In the genomic region with DNA sequence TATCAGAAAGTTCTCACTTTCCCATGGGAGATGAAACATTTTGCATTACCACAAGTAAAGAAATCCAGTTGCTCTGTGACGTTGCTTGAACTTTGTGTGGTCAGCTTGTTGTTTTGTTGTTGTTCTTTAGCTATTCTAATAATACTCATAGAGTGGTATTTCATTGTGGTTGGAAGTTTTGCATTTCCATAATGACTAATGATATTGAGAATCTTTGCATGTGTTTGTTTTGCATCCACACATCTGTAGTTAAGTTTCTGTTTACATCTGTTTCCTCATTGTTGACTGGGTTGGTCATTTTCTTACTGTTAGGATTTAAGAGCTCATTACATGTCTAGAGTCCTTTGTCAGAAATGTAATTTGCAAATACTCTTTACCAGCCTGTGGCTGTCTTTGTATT, we compare ENCODE assay signal across 8 cellular contexts.
A peak's percentile ranks its signal among the peaks of the same experiment; 100 is the strongest.
DNase-seq lines count a peak whose midpoint lies in the region; ATAC-seq and TF ChIP-seq lines count a peak whose summit lies in the region.
"Not testable (repeated sequence)": the region's sequence is repeated elsewhere in the genome, so short reads cannot be mapped to it uniquely, and the experiment has no call there.

No MANE protein-coding gene starts in this region.

- TF ChIP-seq CTCF in GM12864 (IDR thresholded peaks at IDR 0.05; ENCODE audit: low read depth, low read length, missing control alignments); fibroblast of villous mesenchyme (IDR thresholded peaks at IDR 0.05; ENCODE audit: insufficient read depth, low read depth, low read length): not testable (repeated sequence)

- H3K4me3 ChIP-seq in GM12864 (ENCODE audit: low read depth, low read length); fibroblast of villous mesenchyme (ENCODE audit: low read depth, low read length): not testable (repeated sequence)

- peak; percentile 86 for ATAC-seq in GM18909 (IDR thresholded peaks at IDR 0.05; ENCODE audit: poor library complexity, unreplicated experiment)
- peak; percentile 79 for ATAC-seq in GM21367 (IDR thresholded peaks at IDR 0.05; ENCODE audit: unreplicated experiment)
- peak; percentile 92 for ATAC-seq in HG02588 (IDR thresholded peaks at IDR 0.05; ENCODE audit: unreplicated experiment)
- peak; percentile 84 for ATAC-seq in HG03025 (IDR thresholded peaks at IDR 0.05; ENCODE audit: low FRiP score, unreplicated experiment)
- ATAC-seq in HG03378 (IDR thresholded peaks at IDR 0.05; ENCODE audit: unreplicated experiment): peak; percentile 93

- DNase-seq in GM12864 (ENCODE audit: low read depth): peak; percentile 13
- peak; percentile 2 for DNase-seq in RPMI7951 (ENCODE audit: low read depth)
- DNase-seq in fibroblast of villous mesenchyme (ENCODE audit: low read depth): peak; percentile 78

Comparison
In these comparisons a context has a peak if more than half of its experiments do, and no peak if none do; other contexts are left out.
1. DNase-seq: peak in every context shown above with its lines; median percentile 78 in fibroblast of villous mesenchyme; 13 in GM12864; 2 in RPMI7951.